Comparison of ENCODE assay signal across 27 cellular contexts in genomic region chr7:30411173-30411572, GRCh38.
A peak's percentile ranks its signal among the peaks of the same experiment; 100 is the strongest.
DNase-seq lines count a peak whose midpoint lies in the region; ATAC-seq and TF ChIP-seq lines count a peak whose summit lies in the region.
"Had no signal": no experiment of that assay in that cellular context is flagged by ENCODE, and none has a peak within 500 bp of the region (broad histone marks: within the 10 kb centered on the region; RNA-seq: fewer than 3 reads in every experiment).

No MANE protein-coding gene starts in this region.

- peaks cover 33% of the 10 kb centered on the region for H3K4me1 Mint-ChIP-seq in activated B cell treated with CpG ODN at 0.5 μM for 24 hours
- H3K4me1 Mint-ChIP-seq in stimulated activated naive B cell treated with anti-CD40 and anti-IgM and Interleukin-4, amounts not matched to agents 10 μg/mL and 1 μg/mL and 100 μg/mL, for 72 hours: peaks cover 29 to 38% of the 10 kb centered on the region in 2 donors
- H3K4me1 Mint-ChIP-seq: CD8-positive, alpha-beta memory T cell; mesothelial cell of epicardium had no signal

- intact Hi-C loops in Right ventricle myocardium inferior (cut with DNase I) (loop anchor here (5.0 kb wide), 1 partner anchor 134 kb away; no protein-coding TSS in a partner anchor), cardiac septum (cut with DNase I) (loop anchor here (10.0 kb wide), 1 partner anchor 246 kb away; no protein-coding TSS in a partner anchor), activated B cell treated with CpG ODN at 0.5 μM for 24 hours (cut with micrococcal nuclease) (no loop called here)

- CTCF ChIA-PET in activated B cell treated with CpG ODN at 0.5 μM for 24 hours (lab: Charles Lee): interaction anchor here (0.7 to 1.8 kb wide), 5 partner anchors 35 to 247 kb away, joined by 3 to 6 read pairs (median 3); no protein-coding TSS in a partner anchor

- peak overlapping the region; percentile 65 for H3K27ac Mint-ChIP-seq in activated B cell treated with CpG ODN at 0.5 μM for 24 hours
- peak overlapping the region; percentile 87 for H3K27ac Mint-ChIP-seq in stimulated activated naive B cell treated with anti-CD40 and anti-IgM and Interleukin-4, amounts not matched to agents 10 μg/mL and 1 μg/mL and 100 μg/mL, for 72 hours
- H3K27ac Mint-ChIP-seq: activated T-helper 1 cell treated with anti-CD3 and anti-CD28 coated beads, Interleukin-12 subunit alpha, Interleukin-12 subunit beta, Interleukin-2, Interleukin-4 antibody, amounts not matched to agents 30 ng/mL and 10 ng/mL and 1 ng/mL, durations not matched to agents 14 hours and 24 hours and 36 hours; GM23338; HFFc6; mesothelial cell of epicardium; naive thymus-derived CD8-positive, alpha-beta T cell had no signal

- POLR2A ChIA-PET in activated B cell treated with CpG ODN at 0.5 μM for 24 hours (lab: Charles Lee): no interaction called here

- H3K36me3 Mint-ChIP-seq in activated B cell treated with CpG ODN at 0.5 μM for 24 hours (ENCODE audit: low read depth): no peaks in the 10 kb centered on the region
- peaks cover 10 to 25% of the 10 kb centered on the region in 2 donors for H3K36me3 Mint-ChIP-seq in stimulated activated naive B cell treated with anti-CD40 and anti-IgM and Interleukin-4, amounts not matched to agents 10 μg/mL and 1 μg/mL and 100 μg/mL, for 72 hours

- H3K4me3 Mint-ChIP-seq in activated B cell treated with CpG ODN at 0.5 μM for 24 hours: peak overlapping the region; percentile 15
- no peak overlapping the region for H3K4me3 Mint-ChIP-seq in stimulated activated naive B cell treated with anti-CD40 and anti-IgM and Interleukin-4, amounts not matched to agents 10 μg/mL and 1 μg/mL and 100 μg/mL, for 72 hours
- H3K4me3 Mint-ChIP-seq: activated T-helper 1 cell treated with anti-CD3 and anti-CD28 coated beads, Interleukin-12 subunit alpha, Interleukin-12 subunit beta, Interleukin-2, Interleukin-4 antibody, amounts not matched to agents 30 ng/mL and 10 ng/mL and 1 ng/mL, durations not matched to agents 14 hours and 24 hours and 36 hours; CD8-positive, alpha-beta memory T cell; GM23338; HFFc6; mesothelial cell of epicardium; naive thymus-derived CD8-positive, alpha-beta T cell had no signal

- DNase-seq in Right ventricle myocardium inferior (ENCODE audit: missing footprints) (no peak), cardiac septum (ENCODE audit: low spot score) (no peak), NOMO-1 (lab: John Stamatoyannopoulos, UW; ENCODE audit: unreplicated experiment in 2 of 2) (peak; percentile 54 to 55), activated B cell treated with CpG ODN at 0.5 μM for 24 hours (no peak), nucleus accumbens (lab: John Stamatoyannopoulos, UW) (no peak), NCI-H1436 (lab: John Stamatoyannopoulos, UW) (no peak), activated gamma-delta T cell (lab: John Stamatoyannopoulos, UW) (no peak)
- DNase-seq in stimulated activated naive B cell treated with anti-CD40 and anti-IgM and Interleukin-4, amounts not matched to agents 10 μg/mL and 1 μg/mL and 100 μg/mL, for 72 hours: no peak
- DNase-seq: activated CD4-positive, alpha-beta T cell treated with anti-CD3 and anti-CD28 coated beads, Interleukin-2, amount 50 U/mL, for 1 hour; activated naive CD4-positive, alpha-beta T cell treated with anti-CD3 and anti-CD28 coated beads, Interleukin-2, amount 50 U/mL, for 16 hours; amniotic stem cell; brain microvascular endothelial cell; CD8-positive, alpha-beta memory T cell; DMS 273 treated with DMSO at 0.1 percent for 48 hours; glutamatergic neuron; HFFc6; islet precursor cell; left ventricle myocardium superior; naive thymus-derived CD8-positive, alpha-beta T cell; NCI-H2107; Peyer's patch; retina; tibial artery; WERI-Rb-1 had no signal

- no peaks in the 10 kb centered on the region for H3K27me3 Mint-ChIP-seq in activated B cell treated with CpG ODN at 0.5 μM for 24 hours
- no peaks in the 10 kb centered on the region for H3K27me3 Mint-ChIP-seq in stimulated activated naive B cell treated with anti-CD40 and anti-IgM and Interleukin-4, amounts not matched to agents 10 μg/mL and 1 μg/mL and 100 μg/mL, for 72 hours
- H3K27me3 Mint-ChIP-seq: CD8-positive, alpha-beta memory T cell; naive thymus-derived CD8-positive, alpha-beta T cell had no signal

- TF ChIP-seq CTCF in activated B cell treated with CpG ODN at 0.5 μM for 24 hours (IDR thresholded peaks at IDR 0.05): no peak

- ATAC-seq in Right ventricle myocardium inferior: peak; percentile 32
- peak; percentile 28 for ATAC-seq in activated B cell treated with CpG ODN at 0.5 μM for 24 hours (ENCODE audit: low read depth)
- ATAC-seq in stimulated activated naive B cell treated with anti-CD40 and anti-IgM and Interleukin-4, amounts not matched to agents 10 μg/mL and 1 μg/mL and 100 μg/mL, for 72 hours (replicated peaks): peak; percentile 34 to 57
- ATAC-seq: GM23338; left ventricle myocardium superior; naive thymus-derived CD8-positive, alpha-beta T cell had no signal

- H3K9me3 Mint-ChIP-seq in activated B cell treated with CpG ODN at 0.5 μM for 24 hours: no peaks in the 10 kb centered on the region
- peaks cover 0 to 5% of the 10 kb centered on the region in 2 donors for H3K9me3 Mint-ChIP-seq in stimulated activated naive B cell treated with anti-CD40 and anti-IgM and Interleukin-4, amounts not matched to agents 10 μg/mL and 1 μg/mL and 100 μg/mL, for 72 hours
- H3K9me3 Mint-ChIP-seq: HFFc6 had no signal

Comparison
In these comparisons a context has a peak if more than half of its experiments do, and no peak if none do; other contexts are left out.
1. DNase-seq: peak in NOMO-1 (2 of 2); none in Right ventricle myocardium inferior (single experiment), cardiac septum (single experiment), activated B cell treated with CpG ODN at 0.5 μM for 24 hours (single experiment), stimulated activated naive B cell treated with anti-CD40 and anti-IgM and Interleukin-4, amounts not matched to agents 10 μg/mL and 1 μg/mL and 100 μg/mL, for 72 hours (single experiment), nucleus accumbens (0 of 56), NCI-H1436 (single experiment) and activated gamma-delta T cell (single experiment).
2. Peak in every context shown above with its lines, with median percentiles within 50 percentile points of each other: ATAC-seq.